Comparison of ENCODE assay signal across 9 cellular contexts in genomic region chr6:113359155-113360140, GRCh38.
A peak's percentile ranks its signal among the peaks of the same experiment; 100 is the strongest.
DNase-seq lines count a peak whose midpoint lies in the region; ATAC-seq and TF ChIP-seq lines count a peak whose summit lies in the region.
"Had no signal": no experiment of that assay in that cellular context is flagged by ENCODE, and none has a peak within 500 bp of the region (broad histone marks: within the 10 kb centered on the region; RNA-seq: fewer than 3 reads in every experiment).

No MANE protein-coding gene starts in this region.

- H3K4me3 ChIP-seq in GM23248 (no peak overlapping the region), body of pancreas (no peak overlapping the region), uterus (no peak overlapping the region)
- H3K4me3 ChIP-seq: ovary had no signal

- H3K36me3 Mint-ChIP-seq in mesothelial cell of epicardium, result no peaks in the 10 kb centered on the region

- peaks cover 26% of the 10 kb centered on the region for H3K4me1 Mint-ChIP-seq in mesothelial cell of epicardium

- peak; percentile 62 for DNase-seq in GM23248
- peak; percentile 16 to 74 for DNase-seq in NCI-H2081 (lab: John Stamatoyannopoulos, UW)
- DNase-seq in body of pancreas, result peak in 3 of 4 donors; percentile 17 to 26 (median 22)
- no peak for DNase-seq in mesothelial cell of epicardium (ENCODE audit: low spot score in 2 of 2, unreplicated experiment in 2 of 2)
- no peak for DNase-seq in uterus
- DNase-seq: ovary had no signal

- no peaks in the 10 kb centered on the region for H3K27me3 Mint-ChIP-seq in mesothelial cell of epicardium (ENCODE audit: low read depth)

- TF ChIP-seq CTCF in body of pancreas (IDR thresholded peaks at IDR 0.05) (no peak), mesothelial cell of epicardium (IDR thresholded peaks at IDR 0.05; ENCODE audit: unreplicated experiment) (no peak), uterus (IDR thresholded peaks at IDR 0.05) (no peak)

- no peaks in the 10 kb centered on the region for H3K79me2 ChIP-seq in GM23248 (ENCODE audit: insufficient read depth)

- H3K9me3 ChIP-seq in GM23248 (ENCODE audit: low read depth) (no peaks in the 10 kb centered on the region), body of pancreas (no peaks in the 10 kb centered on the region), uterus (no peaks in the 10 kb centered on the region)
- H3K9me3 ChIP-seq: ovary had no signal

- no peaks in the 10 kb centered on the region for H3K9me3 Mint-ChIP-seq in mesothelial cell of epicardium

- H3K4me1 ChIP-seq in GM23248 (ENCODE audit: insufficient read depth) (peaks cover 55% of the 10 kb centered on the region), body of pancreas (peaks cover 9% of the 10 kb centered on the region), uterus (no peaks in the 10 kb centered on the region)

- H3K27ac ChIP-seq in GM23248 (peak overlapping the region; percentile 11), body of pancreas (peak overlapping the region in 1 of 4 donors; percentile 32), uterus (no peak overlapping the region)
- H3K27ac ChIP-seq: KMS-11, ovary had no signal

- intact Hi-C loops in body of pancreas (cut with DNase I) (no loop called here), uterus (cut with DNase I; ENCODE audit: low total_unique reads) (no loop called here)

- peak overlapping the region; percentile 39 for H2AFZ ChIP-seq in GM23248

- peak overlapping the region; percentile 47 for H3K27ac Mint-ChIP-seq in mesothelial cell of epicardium

- no peak overlapping the region for H3K9ac ChIP-seq in GM23248
- H3K9ac ChIP-seq: KMS-11 had no signal

- peaks cover 30% of the 10 kb centered on the region for H3F3A ChIP-seq in GM23248 (ENCODE audit: insufficient read depth)

- H3K27me3 ChIP-seq in GM23248 (replicated peaks; ENCODE audit: insufficient read depth), result no peaks in the 10 kb centered on the region
- H3K27me3 ChIP-seq in body of pancreas, result no peaks in the 10 kb centered on the region
- H3K27me3 ChIP-seq in uterus, result no peaks in the 10 kb centered on the region
- H3K27me3 ChIP-seq: ovary had no signal

- in situ Hi-C loops in GM23248 (cut with MboI), result no loop called here

- TF ChIP-seq POLR2A in body of pancreas (IDR thresholded peaks at IDR 0.05) (no peak), uterus (IDR thresholded peaks at IDR 0.05) (no peak)

- no peak overlapping the region for H3K4me3 Mint-ChIP-seq in mesothelial cell of epicardium

- no peaks in the 10 kb centered on the region for H3K36me3 ChIP-seq in GM23248 (ENCODE audit: low read depth)
- no peaks in the 10 kb centered on the region for H3K36me3 ChIP-seq in body of pancreas (replicated peaks in 1 of 2; ENCODE audit: insufficient read depth in 1 of 2, low read depth in 2 of 2)
- H3K36me3 ChIP-seq in uterus, result no peaks in the 10 kb centered on the region
- H3K36me3 ChIP-seq: ovary had no signal

- H4K20me1 ChIP-seq in GM23248 (ENCODE audit: insufficient read depth), result no peaks in the 10 kb centered on the region

- peak; percentile 59 for ATAC-seq in body of pancreas
- no peak for ATAC-seq in GM21367 (IDR thresholded peaks at IDR 0.05; ENCODE audit: unreplicated experiment)
- no peak for ATAC-seq in HG03045 (IDR thresholded peaks at IDR 0.05; ENCODE audit: unreplicated experiment)

- no peaks in the 10 kb centered on the region for H3K9me2 ChIP-seq in GM23248 (ENCODE audit: insufficient read depth)

- WGBS in GM23248 (ENCODE audit: low coverage in 1 of 2, low lambda C conversion rate in 2 of 2, missing lambda C conversion rate in 2 of 2), 2 experiments, result 59 to 65% methylated on average over 5 of the region's 5 CpGs
- 42 to 59% methylated on average over 5 of the region's 5 CpGs for WGBS in body of pancreas, 2 donors

- H3K4me2 ChIP-seq in GM23248 (ENCODE audit: unreplicated experiment), result peak overlapping the region; percentile 19
- H3K4me2 ChIP-seq: KMS-11 had no signal

Comparison
In these comparisons a context has a peak if more than half of its experiments do, and no peak if none do; other contexts are left out.
1. DNase-seq: peak in GM23248 (single experiment), NCI-H2081 (2 of 2) and body of pancreas (3 of 4); none in mesothelial cell of epicardium (0 of 2) and uterus (0 of 2).